34 cellular contexts compared by ENCODE assay signal in genomic region chr5:130845049-130845765, GRCh38.
"Had no signal": no experiment of that assay in that cellular context is flagged by ENCODE, and none has a peak within 500 bp of the region (broad histone marks: within the 10 kb centered on the region; RNA-seq: fewer than 3 reads in every experiment).

No MANE protein-coding gene starts in this region.

- H3K9me3 ChIP-seq: adrenal gland, body of pancreas had no signal

- H3K36me3 ChIP-seq: adrenal gland, brain microvascular endothelial cell, breast epithelium had no signal

- H3K27me3 ChIP-seq: adrenal gland, body of pancreas, brain microvascular endothelial cell, breast epithelium had no signal

- H3K4me1 ChIP-seq: adrenal gland, body of pancreas, breast epithelium had no signal

- ATAC-seq: activated CD8-positive, alpha-beta T cell treated with anti-CD3 and anti-CD28 coated beads for 36 hours; activated naive CD4-positive, alpha-beta T cell treated with anti-CD3 and anti-CD28 coated beads, Interleukin-2, amount 50 U/mL, for 72 hours; activated T-cell treated with anti-CD3 and anti-CD28 coated beads, Interleukin-2, amount 50 U/mL, for 4 hours; activated T-cell treated with anti-CD3 and anti-CD28 coated beads, Interleukin-2, amount 50 U/mL, for 72 hours; activated T-helper 17 cell treated with anti-CD3 and anti-CD28 coated beads, Interleukin-2, amount 50 U/mL, for 72 hours; body of pancreas had no signal

- H3K27ac ChIP-seq: adrenal gland, body of pancreas, brain microvascular endothelial cell, breast epithelium, VCaP had no signal

- DNase-seq: activated B cell treated with CpG ODN at 0.5 μM for 24 hours; activated CD4-positive, alpha-beta memory T cell treated with anti-CD3 and anti-CD28 coated beads for 36 hours; activated CD4-positive, alpha-beta T cell treated with anti-CD3 and anti-CD28 coated beads for 4 hours; activated CD4-positive, alpha-beta T cell treated with anti-CD3 and anti-CD28 coated beads, Interleukin-2, amount 10 ng/mL, durations not matched to agents 24 days and 14 days; activated CD4-positive, alpha-beta T cell treated with anti-CD3 and anti-CD28 coated beads, Interleukin-2, amount 50 U/mL, for 1 hour; activated CD4-positive, alpha-beta T cell treated with anti-CD3 and anti-CD28 coated beads, Interleukin-2, amount 50 U/mL, for 4 hours; activated CD4-positive, CD25-positive, alpha-beta regulatory T cell treated with anti-CD3 and anti-CD28 coated beads, Interleukin-2, amount 50 U/mL, for 72 hours; activated CD8-positive, alpha-beta memory T cell treated with anti-CD3 and anti-CD28 coated beads, Interleukin-2, amount 50 U/mL, for 4 hours; activated CD8-positive, alpha-beta T cell treated with anti-CD3 and anti-CD28 coated beads for 36 hours; activated effector memory CD4-positive, alpha-beta T cell treated with anti-CD3 and anti-CD28 coated beads, Interleukin-2, amount 50 U/mL, for 16 hours; activated gamma-delta T cell treated with Interleukin-2 at 50 U/mL for 16 hours; activated naive CD4-positive, alpha-beta T cell; activated naive CD4-positive, alpha-beta T cell treated with anti-CD3 and anti-CD28 coated beads for 36 hours; activated naive CD4-positive, alpha-beta T cell treated with anti-CD3 and anti-CD28 coated beads, Interleukin-2, amount 50 U/mL, for 16 hours; activated naive CD8-positive, alpha-beta T cell treated with anti-CD3 and anti-CD28 coated beads for 36 hours; activated T-cell treated with anti-CD3 and anti-CD28 coated beads for 4 hours; activated T-cell treated with anti-CD3 and anti-CD28 coated beads, Interleukin-2, amount 50 U/mL, for 1 hour; activated T-cell treated with anti-CD3 and anti-CD28 coated beads, Interleukin-2, amount 50 U/mL, for 4 hours; activated T-cell treated with anti-CD3 and anti-CD28 coated beads, Interleukin-2, amount 50 U/mL, for 72 hours; adrenal gland; amniotic stem cell; aorta; body of pancreas; brain microvascular endothelial cell; central memory CD4-positive, alpha-beta T cell; T-helper 1 cell; T-helper 2 cell; T-helper 9 cell had no signal

- FAIRE-seq: astrocyte, TTC549 had no signal

- H3K4me3 ChIP-seq: adrenal gland, body of pancreas, breast epithelium had no signal
